Comparison of ENCODE assay signal across 16 cellular contexts in the genomic region with DNA sequence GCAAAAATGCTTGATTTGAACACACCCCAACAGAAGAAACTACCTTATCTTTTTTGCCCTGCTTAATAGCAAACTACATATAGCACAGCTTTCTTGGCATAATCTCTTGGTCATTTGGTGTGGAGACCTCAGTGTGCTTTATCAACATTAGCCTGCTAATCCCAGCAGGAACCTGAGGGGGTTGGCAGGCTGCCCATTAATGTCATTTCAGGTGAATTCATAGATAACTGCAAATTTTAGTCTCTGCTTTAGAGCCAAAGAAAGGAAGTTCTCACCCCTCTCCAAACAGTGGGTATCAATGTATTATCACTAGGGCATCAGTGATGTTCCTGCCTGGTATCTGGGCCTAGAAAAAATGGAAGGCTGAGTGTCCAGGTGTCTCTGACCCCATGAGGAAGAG.
"Had no signal": no experiment of that assay in that cellular context is flagged by ENCODE, and none has a peak within 500 bp of the region (broad histone marks: within the 10 kb centered on the region; RNA-seq: fewer than 3 reads in every experiment).

No MANE protein-coding gene starts in this region.

- DNase-seq: activated CD4-positive, CD25-positive, alpha-beta regulatory T cell treated with anti-CD3 and anti-CD28 coated beads, Interleukin-2, amount 50 U/mL, for 72 hours; activated naive CD4-positive, alpha-beta T cell treated with Interleukin-2 at 50 U/mL for 16 hours; anterior cingulate cortex; erythroblast; gastrocnemius medialis; heart right ventricle; nucleus accumbens; stimulated activated CD4-positive, alpha-beta T cell treated with anti-CD3 and anti-CD28 coated beads, Interleukin-15, amount 100 ng/mL, for 24 hours; stimulated activated CD4-positive, alpha-beta T cell treated with anti-CD3 and anti-CD28 coated beads, Interleukin-4, amount 100 ng/mL, for 1 hour; stimulated activated naive B cell treated with anti-CD40 and anti-IgM and Interleukin-4, amounts not matched to agents 10 μg/mL and 1 μg/mL and 100 μg/mL, for 72 hours; T1000 had no signal

- H3K9me3 ChIP-seq: gastrocnemius medialis had no signal

- H3K27me3 ChIP-seq: dorsolateral prefrontal cortex, gastrocnemius medialis, right atrium auricular region had no signal

- ATAC-seq: activated T-helper 17 cell treated with anti-CD3 and anti-CD28 coated beads, Interleukin-2, amount 50 U/mL, for 72 hours; gastrocnemius medialis; heart right ventricle; natural killer cell treated with Interleukin-12 subunit alpha and Interleukin-12 subunit beta and Interleukin-15 and Interleukin-18, amount 100 ng/mL, for 72 hours; stimulated activated naive B cell treated with anti-CD40 and anti-IgM and Interleukin-4, amounts not matched to agents 10 μg/mL and 1 μg/mL and 100 μg/mL, for 72 hours had no signal

- H3K4me1 ChIP-seq: gastrocnemius medialis, heart right ventricle, right atrium auricular region had no signal

- H3K4me3 ChIP-seq: dorsolateral prefrontal cortex, gastrocnemius medialis, heart right ventricle, right atrium auricular region, skin epidermis had no signal

- H3K27ac ChIP-seq: dorsolateral prefrontal cortex, gastrocnemius medialis, heart right ventricle, right atrium auricular region, skin epidermis had no signal

- H3K36me3 ChIP-seq: gastrocnemius medialis, heart right ventricle, right atrium auricular region had no signal
